Comparison of ENCODE assay signal across 2 cellular contexts in genomic region chr14:101980251-101980650, GRCh38.
TF ChIP-seq lines count a peak whose summit lies in the region.

No MANE protein-coding gene starts in this region.

TF ChIP-seq in SK-N-SH, 30 proteins besides CTCF, POLR2A, EP300 and RAD21 (continued from another document):
- TF ChIP-seq MEF2A (IDR thresholded peaks at IDR 0.05; ENCODE audit: borderline replicate concordance, low read depth) = no peak
- no peak for TF ChIP-seq PBX3 (IDR thresholded peaks at IDR 0.05)
- no peak for TF ChIP-seq MXI1 (IDR thresholded peaks at IDR 0.05; ENCODE audit: low read depth, low read length)
- no peak for TF ChIP-seq MAX (IDR thresholded peaks at IDR 0.05; ENCODE audit: low read depth)
- no peak for TF ChIP-seq TEAD4 (IDR thresholded peaks at IDR 0.05; ENCODE audit: borderline replicate concordance, insufficient read depth)
- TF ChIP-seq TCF12 (IDR thresholded peaks at IDR 0.05) = no peak
- TF ChIP-seq NRF1 (IDR thresholded peaks at IDR 0.05; ENCODE audit: low read depth, low read length) = no peak
- TF ChIP-seq REST (IDR thresholded peaks at IDR 0.05; ENCODE audit: low read depth, low read length) = no peak
- TF ChIP-seq TAF1 (IDR thresholded peaks at IDR 0.05; ENCODE audit: borderline replicate concordance, low read depth, low read length) = no peak
- no peak for TF ChIP-seq GATA2 (CRISPR knock-in tag; IDR thresholded peaks at IDR 0.05)
- TF ChIP-seq NFIC (IDR thresholded peaks at IDR 0.05; ENCODE audit: borderline replicate concordance) = no peak
- TF ChIP-seq SIN3A (IDR thresholded peaks at IDR 0.05; ENCODE audit: borderline replicate concordance, low read depth, low read length) = no peak

TF ChIP-seq in SK-N-SH treated with all-trans-retinoic acid at 6 μM for 48 hours, 23 proteins besides CTCF, POLR2A, EP300 and RAD21 (continued from another document):
- TF ChIP-seq PATZ1 (CRISPR knock-in tag; IDR thresholded peaks at IDR 0.05; ENCODE audit: borderline replicate concordance) = no peak
- TF ChIP-seq SNAI2 (CRISPR knock-in tag; IDR thresholded peaks at IDR 0.05) = no peak
- no peak for TF ChIP-seq TSHZ2 (CRISPR knock-in tag; IDR thresholded peaks at IDR 0.05)
- TF ChIP-seq CSDC2 (CRISPR knock-in tag; IDR thresholded peaks at IDR 0.05) = no peak
- TF ChIP-seq CSRNP3 (CRISPR knock-in tag; IDR thresholded peaks at IDR 0.05) = no peak
- TF ChIP-seq ZFP30 (CRISPR knock-in tag; IDR thresholded peaks at IDR 0.05) = no peak
